Comparison of ENCODE assay signal across 25 cellular contexts in genomic region chr2:176621350-176621749, GRCh38.
"Had no signal": no experiment of that assay in that cellular context is flagged by ENCODE, and none has a peak within 500 bp of the region (broad histone marks: within the 10 kb centered on the region; RNA-seq: fewer than 3 reads in every experiment).

No MANE protein-coding gene starts in this region.

- H3K27me3 ChIP-seq: ovary, right atrium auricular region, uterus had no signal

- FAIRE-seq: islet of Langerhans, kidney had no signal

- H3K9me3 ChIP-seq: left ventricle myocardium inferior, neutrophil, ovary, right atrium auricular region, suprapubic skin, thoracic aorta, tibial nerve, uterus had no signal

- H3K27ac ChIP-seq: left ventricle myocardium inferior, neural progenitor cell, neutrophil, ovary, right atrium auricular region, skin epidermis, suprapubic skin, thoracic aorta, tibial nerve, uterus had no signal

- DNase-seq: hypothalamus; immature natural killer cell; kidney; left colon; left ventricle myocardium inferior; naive B cell; natural killer cell; nephron progenitor cell; ovary; stimulated activated CD4-positive, alpha-beta T cell treated with anti-CD3 and anti-CD28 coated beads, Interleukin-12 subunit alpha, Interleukin-12 subunit beta, amount 100 ng/mL, for 4 hours; stimulated activated CD4-positive, alpha-beta T cell treated with anti-CD3 and anti-CD28 coated beads, Interleukin-15, amount 100 ng/mL, for 24 hours; stimulated activated CD4-positive, alpha-beta T cell treated with anti-CD3 and anti-CD28 coated beads, Interleukin-2, amount 100 ng/mL, for 24 hours; stimulated activated CD4-positive, alpha-beta T cell treated with anti-CD3 and anti-CD28 coated beads, Interleukin-4, amount 100 ng/mL, for 1 hour; stimulated activated naive B cell treated with anti-CD40 and anti-IgM and Interleukin-4, amounts not matched to agents 10 μg/mL and 1 μg/mL and 100 μg/mL, for 72 hours; uterus had no signal

- H3K4me3 ChIP-seq: left ventricle myocardium inferior, lung, neural progenitor cell, ovary, right atrium auricular region, skin epidermis, suprapubic skin, thoracic aorta, tibial nerve, uterus had no signal

- H3K4me2 ChIP-seq: neural progenitor cell had no signal

- ATAC-seq: left colon; natural killer cell; sciatic nerve; stimulated activated naive B cell treated with anti-CD40 and anti-IgM and Interleukin-4, amounts not matched to agents 10 μg/mL and 1 μg/mL and 100 μg/mL, for 72 hours had no signal

- H2AFZ ChIP-seq: neural progenitor cell had no signal

- H3K36me3 ChIP-seq: left ventricle myocardium inferior, neural progenitor cell, neutrophil, ovary, right atrium auricular region, suprapubic skin, thoracic aorta, tibial nerve, uterus had no signal

- H3K4me1 ChIP-seq: neural progenitor cell, right atrium auricular region, suprapubic skin, tibial nerve, uterus had no signal

- H3K9ac ChIP-seq: neural progenitor cell had no signal
